In genomic region chr17:73879987-73880386, GRCh38 we compare ENCODE assay signal across 30 cellular contexts.
"Had no signal": no experiment of that assay in that cellular context is flagged by ENCODE, and none has a peak within 500 bp of the region (broad histone marks: within the 10 kb centered on the region; RNA-seq: fewer than 3 reads in every experiment).

No MANE protein-coding gene starts in this region.

- H3K27me3 ChIP-seq: ascending aorta, colonic mucosa, gastrocnemius medialis, thyroid gland, upper lobe of left lung, vagina had no signal

- H3K27ac ChIP-seq: ascending aorta, cardiac muscle cell, colonic mucosa, gastrocnemius medialis, left lung, lower lobe of right lung, parathyroid adenoma, psoas muscle, stomach, thyroid gland, upper lobe of left lung, vagina had no signal

- H3K4me2 ChIP-seq: smooth muscle cell had no signal

- H2AFZ ChIP-seq: parathyroid adenoma had no signal

- H3K9me3 ChIP-seq: ascending aorta, colonic mucosa, gastrocnemius medialis, left lung, lower lobe of right lung, psoas muscle, stomach, thyroid gland, upper lobe of left lung, vagina had no signal

- H3K9ac ChIP-seq: parathyroid adenoma had no signal

- H3K4me3 ChIP-seq: ascending aorta, cardiac muscle cell, colonic mucosa, gastrocnemius medialis, left lung, lower lobe of right lung, psoas muscle, smooth muscle cell, stomach, thyroid gland, upper lobe of left lung, vagina had no signal

- DNase-seq: activated CD4-positive, alpha-beta memory T cell treated with anti-CD3 and anti-CD28 coated beads for 36 hours; activated CD4-positive, alpha-beta T cell treated with anti-CD3 and anti-CD28 coated beads, Interleukin-2, amount 10 ng/mL, durations not matched to agents 24 days and 14 days; activated CD4-positive, CD25-positive, alpha-beta regulatory T cell treated with anti-CD3 and anti-CD28 coated beads, Interleukin-2, amount 50 U/mL, for 72 hours; activated CD8-positive, alpha-beta memory T cell treated with anti-CD3 and anti-CD28 coated beads, Interleukin-2, amount 50 U/mL, for 4 hours; activated gamma-delta T cell; activated naive CD4-positive, alpha-beta T cell treated with anti-CD3 and anti-CD28 coated beads, Interleukin-2, amount 10 ng/mL, durations not matched to agents 7 days and 5 days; activated naive CD8-positive, alpha-beta T cell treated with anti-CD3 and anti-CD28 coated beads, Interleukin-2, amount 10 ng/mL, durations not matched to agents 7 days and 5 days; activated T-cell treated with anti-CD3 and anti-CD28 coated beads, Interleukin-2, amount 50 U/mL, for 1 hour; cerebellar nuclear complex; colonic mucosa; effector memory CD4-positive, alpha-beta T cell; erythroblast; gastrocnemius medialis; glutamatergic neuron; left lung; lower lobe of right lung; mesenchymal stem cell; occipital lobe; psoas muscle; stimulated activated CD4-positive, alpha-beta T cell treated with anti-CD3 and anti-CD28 coated beads, Interleukin-1b, Interleukin-23, amount 100 ng/mL, for 48 hours; stimulated activated CD4-positive, alpha-beta T cell treated with anti-CD3 and anti-CD28 coated beads, Interleukin-4, amount 100 ng/mL, for 4 hours; stimulated activated CD8-positive, alpha-beta memory T cell treated with anti-CD3 and anti-CD28 coated beads, Interleukin-4, amount 100 ng/mL, for 48 hours; stomach; thyroid gland; upper lobe of left lung had no signal

- H3K4me1 ChIP-seq: ascending aorta, colonic mucosa, gastrocnemius medialis, parathyroid adenoma, psoas muscle, stomach, thyroid gland, upper lobe of left lung, vagina had no signal

- H3K36me3 ChIP-seq: ascending aorta, cardiac muscle cell, colonic mucosa, gastrocnemius medialis, left lung, lower lobe of right lung, stomach, thyroid gland, upper lobe of left lung, vagina had no signal
